ENCODE assay signal across 1 cellular context in the genomic region with DNA sequence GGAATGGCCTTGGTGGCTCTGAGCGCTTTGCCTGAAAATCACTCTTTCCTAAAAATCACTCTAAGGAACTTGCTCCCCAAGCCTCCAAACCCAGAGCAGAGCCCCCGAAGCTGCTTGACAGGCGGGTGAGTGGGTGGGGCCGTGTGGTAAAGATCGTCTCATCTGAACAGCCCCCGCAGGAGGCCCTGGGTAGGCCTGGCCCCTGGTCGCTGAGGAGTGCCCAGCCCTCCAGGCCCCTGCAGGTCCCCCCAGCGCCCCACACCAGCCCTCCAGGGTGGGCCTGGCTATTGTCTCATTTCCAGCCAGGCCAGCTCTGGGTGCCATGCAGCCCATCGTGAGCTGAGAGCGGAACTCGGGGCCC.
TF ChIP-seq lines count a peak whose summit lies in the region.

No MANE protein-coding gene starts in this region.

TF ChIP-seq in GM12878, 131 proteins besides CTCF, POLR2A, EP300 and RAD21:
- TF ChIP-seq PML (IDR thresholded peaks at IDR 0.05; ENCODE audit: low read length) (no peak), ZSCAN29 (IDR thresholded peaks at IDR 0.05) (no peak), CREM (IDR thresholded peaks at IDR 0.05; ENCODE audit: low read depth) (no peak), DPF2 (IDR thresholded peaks at IDR 0.05) (no peak), ZNF217 (IDR thresholded peaks at IDR 0.05) (no peak), ZBED1 (IDR thresholded peaks at IDR 0.05; ENCODE audit: borderline replicate concordance) (no peak), EGR1 (IDR thresholded peaks at IDR 0.05; ENCODE audit: borderline replicate concordance in 1 of 2, low read depth in 2 of 2, low read length in 2 of 2) (peak in 1 of 2 experiments; percentile 56; a peak in 2 of 3 replicates), IKZF1 (conservative IDR thresholded peaks at IDR 0.05) (no peak)
- TF ChIP-seq, protein P1, sequence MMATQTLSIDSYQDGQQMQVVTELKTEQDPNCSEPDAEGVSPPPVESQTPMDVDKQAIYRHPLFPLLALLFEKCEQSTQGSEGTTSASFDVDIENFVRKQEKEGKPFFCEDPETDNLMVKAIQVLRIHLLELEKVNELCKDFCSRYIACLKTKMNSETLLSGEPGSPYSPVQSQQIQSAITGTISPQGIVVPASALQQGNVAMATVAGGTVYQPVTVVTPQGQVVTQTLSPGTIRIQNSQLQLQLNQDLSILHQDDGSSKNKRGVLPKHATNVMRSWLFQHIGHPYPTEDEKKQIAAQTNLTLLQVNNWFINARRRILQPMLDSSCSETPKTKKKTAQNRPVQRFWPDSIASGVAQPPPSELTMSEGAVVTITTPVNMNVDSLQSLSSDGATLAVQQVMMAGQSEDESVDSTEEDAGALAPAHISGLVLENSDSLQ (IDR thresholded peaks at IDR 0.05) = peak; percentile 39; the same call in 1 of the 2 replicates
